15 cellular contexts compared by ENCODE assay signal in the genomic region with DNA sequence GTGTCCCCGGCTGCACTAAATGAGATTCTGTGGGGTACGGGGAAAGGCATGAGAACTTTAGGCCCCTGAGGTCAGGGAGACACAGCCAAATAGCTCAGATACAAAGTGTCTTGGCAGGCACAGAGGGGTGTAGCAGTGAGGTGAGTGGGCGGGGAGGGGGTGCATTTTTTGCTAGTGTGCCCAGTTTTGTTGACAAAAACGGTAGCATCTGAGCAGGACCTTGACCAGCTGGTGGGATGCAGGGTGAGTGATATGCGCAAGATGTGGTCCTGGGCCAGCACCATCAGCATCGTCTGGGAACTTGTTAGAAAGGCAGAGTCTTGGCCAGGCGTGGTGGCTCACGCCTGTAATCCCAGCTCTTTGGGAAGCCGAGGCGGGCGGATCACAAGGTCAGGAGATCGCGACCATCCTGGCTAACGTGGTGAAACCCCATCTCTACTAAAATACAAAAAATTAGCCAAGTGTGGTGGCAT.
DNase-seq lines count a peak whose midpoint lies in the region; ATAC-seq and TF ChIP-seq lines count a peak whose summit lies in the region.
"Had no signal": no experiment of that assay in that cellular context is flagged by ENCODE, and none has a peak within 500 bp of the region (broad histone marks: within the 10 kb centered on the region; RNA-seq: fewer than 3 reads in every experiment).

No MANE protein-coding gene starts in this region.

- H3K36me3 Mint-ChIP-seq in activated T-cell treated with anti-CD3 and anti-CD28 coated beads, Interleukin-2, amount 50 U/mL, for 72 hours (ENCODE audit: insufficient read depth in 2 of 2): no peaks in the 10 kb centered on the region
- no peaks in the 10 kb centered on the region for H3K36me3 Mint-ChIP-seq in T-helper 17 cell (ENCODE audit: low read depth)

- 88% methylated on average over 14 of the region's 14 CpGs; no CpG with 5 or more reads in 1 of the 2 donors for WGBS in transverse colon (ENCODE audit: low coverage in 1 of 2), 2 donors

- peak overlapping the region; percentile 77 to 85 for H3K4me3 Mint-ChIP-seq in activated T-cell treated with anti-CD3 and anti-CD28 coated beads, Interleukin-2, amount 50 U/mL, for 72 hours
- peak overlapping the region; percentile 84 for H3K4me3 Mint-ChIP-seq in T-helper 17 cell
- H3K4me3 Mint-ChIP-seq: nephron had no signal

- no peaks in the 10 kb centered on the region for H3K36me3 ChIP-seq in transverse colon
- H3K36me3 ChIP-seq: HAP-1, stomach had no signal

- no peaks in the 10 kb centered on the region for H3K9me3 ChIP-seq in T-helper 17 cell (ENCODE audit: control insufficient read depth, low read length, poor library complexity, severe bottlenecking)
- H3K9me3 ChIP-seq in transverse colon: no peaks in the 10 kb centered on the region
- H3K9me3 ChIP-seq: HAP-1, stomach had no signal

- TF ChIP-seq POLR2A in transverse colon (IDR thresholded peaks at IDR 0.05): no peak

- H3K27me3 Mint-ChIP-seq in activated T-cell treated with anti-CD3 and anti-CD28 coated beads, Interleukin-2, amount 50 U/mL, for 72 hours (ENCODE audit: low read depth): peaks cover 28% of the 10 kb centered on the region
- peaks cover 3% of the 10 kb centered on the region for H3K27me3 Mint-ChIP-seq in T-helper 17 cell

- H3K9me3 Mint-ChIP-seq in activated T-cell treated with anti-CD3 and anti-CD28 coated beads, Interleukin-2, amount 50 U/mL, for 72 hours: no peaks in the 10 kb centered on the region
- H3K9me3 Mint-ChIP-seq: nephron had no signal

- TF ChIP-seq EP300 in transverse colon (IDR thresholded peaks at IDR 0.05; ENCODE audit: low read depth): no peak

- in situ Hi-C loops in transverse colon (cut with MboI; ENCODE audit: low pct_ligation_motif_present in 1 of 4, low pct_unique_long_range_greater_than_20kb in 1 of 4, low sequenced_read_pairs in 3 of 4): loop anchor here in 3 of 4 donors (5.0 to 25.0 kb wide), 3 partner anchors 272 to 561 kb away; no protein-coding TSS in a partner anchor

- H3K4me3 ChIP-seq in transverse colon: no peak overlapping the region
- H3K4me3 ChIP-seq: HAP-1, lung had no signal

- intact Hi-C loops in transverse colon (cut with DNase I; ENCODE audit: low total_unique reads): loop anchor here (5.0 to 10.0 kb wide), 2 partner anchors 172 to 274 kb away; no protein-coding TSS in a partner anchor

- peak overlapping the region; percentile 52 to 72 (median 66) for H3K27ac ChIP-seq in transverse colon

- peak overlapping the region; percentile 27 for H3K27ac Mint-ChIP-seq in activated T-cell treated with anti-CD3 and anti-CD28 coated beads, Interleukin-2, amount 50 U/mL, for 72 hours
- H3K27ac Mint-ChIP-seq in T-helper 17 cell: peak overlapping the region; percentile 86
- H3K27ac Mint-ChIP-seq: nephron had no signal

- H3K4me1 Mint-ChIP-seq in activated T-cell treated with anti-CD3 and anti-CD28 coated beads, Interleukin-2, amount 50 U/mL, for 72 hours (ENCODE audit: low read depth): peaks cover 62% of the 10 kb centered on the region
- peaks cover 30% of the 10 kb centered on the region for H3K4me1 Mint-ChIP-seq in T-helper 17 cell

- DNase-seq in activated T-cell treated with anti-CD3 and anti-CD28 coated beads, Interleukin-2, amount 50 U/mL, for 72 hours: no peak
- no peak for DNase-seq in activated T-cell treated with anti-CD3 and anti-CD28 coated beads, Interleukin-2, amount 50 U/mL, for 48 hours
- DNase-seq in T-helper 17 cell (no peak), transverse colon (no peak), islet precursor cell (no peak)
- peak; percentile 8 for DNase-seq in effector CD4-positive, alpha-beta T cell
- DNase-seq in stimulated activated CD4-positive, alpha-beta T cell treated with anti-CD3 and anti-CD28 coated beads, Interleukin-1b, Interleukin-23, amount 100 ng/mL, for 48 hours: no peak
- DNase-seq: COR-L47, Right ventricle myocardium superior, stomach, T1000 had no signal

- TF ChIP-seq CTCF in transverse colon (IDR thresholded peaks at IDR 0.05): no peak

- ATAC-seq in activated T-cell treated with anti-CD3 and anti-CD28 coated beads, Interleukin-2, amount 50 U/mL, for 72 hours (replicated peaks in 1 of 2): no peak
- ATAC-seq in T-helper 17 cell: no peak
- ATAC-seq in GM18873 (IDR thresholded peaks at IDR 0.05; ENCODE audit: low FRiP score, unreplicated experiment): no peak

- peaks cover 10 to 38% (median 23%) of the 10 kb centered on the region in 4 donors for H3K4me1 ChIP-seq in transverse colon

- H3K27me3 ChIP-seq in transverse colon: no peaks in the 10 kb centered on the region
